In genomic region chr18:11512096-11513030, GRCh38 we compare ENCODE assay signal across 9 cellular contexts.
DNase-seq lines count a peak whose midpoint lies in the region; ATAC-seq and TF ChIP-seq lines count a peak whose summit lies in the region.
"Had no signal": no experiment of that assay in that cellular context is flagged by ENCODE, and none has a peak within 500 bp of the region (broad histone marks: within the 10 kb centered on the region; RNA-seq: fewer than 3 reads in every experiment).

No MANE protein-coding gene starts in this region.

- no peaks in the 10 kb centered on the region for H3K79me2 ChIP-seq in OCI-LY1 (ENCODE audit: insufficient read depth, low read length)

- peaks cover 21% of the 10 kb centered on the region for H3K4me1 ChIP-seq in OCI-LY1 (ENCODE audit: insufficient read depth, low read length, severe bottlenecking)
- H3K4me1 ChIP-seq in left ventricle myocardium inferior = peaks cover 7% of the 10 kb centered on the region

- no peaks in the 10 kb centered on the region for H3K27me3 ChIP-seq in BJ (ENCODE audit: control insufficient read depth, insufficient read depth, low read length)
- H3K27me3 ChIP-seq in OCI-LY1 (ENCODE audit: insufficient read depth, low read length) = no peaks in the 10 kb centered on the region
- H3K27me3 ChIP-seq in left ventricle myocardium inferior (ENCODE audit: low read depth) = no peaks in the 10 kb centered on the region

- no peaks in the 10 kb centered on the region for H3K9me3 ChIP-seq in OCI-LY1 (ENCODE audit: low read length)
- no peaks in the 10 kb centered on the region for H3K9me3 ChIP-seq in left ventricle myocardium inferior (replicated peaks)

- H3K36me3 ChIP-seq in BJ (ENCODE audit: control insufficient read depth, insufficient read depth, low read length) (no peaks in the 10 kb centered on the region), OCI-LY1 (ENCODE audit: insufficient read depth, low read length) (no peaks in the 10 kb centered on the region), left ventricle myocardium inferior (no peaks in the 10 kb centered on the region)

- ATAC-seq in GM19397 (IDR thresholded peaks at IDR 0.05; ENCODE audit: unreplicated experiment) (peak; percentile 26), GM18867 (IDR thresholded peaks at IDR 0.05; ENCODE audit: unreplicated experiment) (no peak)

- H3K9me2 ChIP-seq in OCI-LY1 (ENCODE audit: low read depth, low read length) = no peaks in the 10 kb centered on the region

- DNase-seq in BJ (ENCODE audit: low read depth) (no peak), left ventricle myocardium inferior (no peak), activated gamma-delta T cell treated with Interleukin-2 at 50 U/mL for 16 hours (no peak), AG08395 (ENCODE audit: low spot score) (no peak), AG08396 (ENCODE audit: low spot score) (no peak)
- DNase-seq: Kasumi-1 had no signal

- no peaks in the 10 kb centered on the region for H3F3A ChIP-seq in OCI-LY1 (ENCODE audit: insufficient read depth, low read length)

- no peak overlapping the region for H3K9ac ChIP-seq in OCI-LY1 (ENCODE audit: low read length)

- intact Hi-C loops in left ventricle myocardium inferior (cut with micrococcal nuclease) = no loop called here

- H2AFZ ChIP-seq in OCI-LY1 (ENCODE audit: low read length) = no peak overlapping the region

- H3K27ac ChIP-seq in OCI-LY1 (ENCODE audit: low read depth, low read length, poor library complexity, severe bottlenecking) = peak overlapping the region; percentile 68
- H3K27ac ChIP-seq in left ventricle myocardium inferior (replicated peaks) = no peak overlapping the region

- H4K20me1 ChIP-seq in OCI-LY1 (ENCODE audit: insufficient read depth, low read length) = no peaks in the 10 kb centered on the region

- TF ChIP-seq CTCF in BJ (IDR thresholded peaks at IDR 0.05; ENCODE audit: insufficient read depth, low read depth, low read length) = 0 out of 2 replicates have a peak, but pooled peaks have one; percentile 26
- TF ChIP-seq CTCF in OCI-LY1 (IDR thresholded peaks at IDR 0.05; ENCODE audit: low read length) = no peak; the same call in 1 of the 2 replicates
- peak; percentile 42 for TF ChIP-seq CTCF in left ventricle myocardium inferior (IDR thresholded peaks at IDR 0.05; ENCODE audit: borderline replicate concordance)

- H3K4me3 ChIP-seq in BJ (ENCODE audit: low read depth, low read length) (no peak overlapping the region), OCI-LY1 (ENCODE audit: low read depth, low read length, poor library complexity, severe bottlenecking) (no peak overlapping the region), left ventricle myocardium inferior (no peak overlapping the region)

- peak overlapping the region; percentile 26 for H3K4me2 ChIP-seq in OCI-LY1 (ENCODE audit: low read length)

- CTCF ChIA-PET in BJ (lab: Yijun Ruan, JAX) = interaction anchor here (1.1 to 2.5 kb wide), 4 partner anchors 10 to 357 kb away, joined by 3 to 9 read pairs (median 6); no protein-coding TSS in a partner anchor

- POLR2A ChIA-PET in BJ (lab: Charles Lee) = interaction anchor here (0.6 kb wide), 1 partner anchor 24 kb away, joined by 5 read pairs; no protein-coding TSS in a partner anchor
